Comparison of ENCODE assay signal across 15 cellular contexts in genomic region chr3:12756635-12757034, GRCh38. TPM values are rescaled to one million over a fixed set of nuclear protein-coding genes. Genes with fewer than 3 reads are reported as not detected.
DNase-seq lines count a peak whose midpoint lies in the region; ATAC-seq, FAIRE-seq and TF ChIP-seq lines count a peak whose summit lies in the region.
"Had no signal": no experiment of that assay in that cellular context is flagged by ENCODE, and none has a peak within 500 bp of the region (broad histone marks: within the 10 kb centered on the region; RNA-seq: fewer than 3 reads in every experiment).

No MANE protein-coding gene starts in this region.

- peaks cover 56% of the 10 kb centered on the region for H3K36me3 ChIP-seq in RWPE2 (ENCODE audit: low read depth)
- peaks cover 2% of the 10 kb centered on the region for H3K36me3 ChIP-seq in bronchial epithelial cell (ENCODE audit: control insufficient read depth, insufficient read depth, low read length)
- H3K36me3 ChIP-seq: BLaER1 had no signal

- peak overlapping the region; percentile 49 for H3K4me3 Mint-ChIP-seq in type B pancreatic cell
- H3K4me3 Mint-ChIP-seq: CD8-positive, alpha-beta memory T cell; HFFc6 had no signal

- no peaks in the 10 kb centered on the region for H3K9me3 Mint-ChIP-seq in type B pancreatic cell
- H3K9me3 Mint-ChIP-seq: HFFc6 had no signal

- H3K4me3 ChIP-seq in RWPE2 (ENCODE audit: severe bottlenecking), result peak overlapping the region; percentile 35
- H3K4me3 ChIP-seq in bronchial epithelial cell (ENCODE audit: low read depth, low read length), result peak overlapping the region; percentile 3
- H3K4me3 ChIP-seq: A549, BLaER1 had no signal

- ATAC-seq in RWPE2 (ENCODE audit: low read depth), result no peak
- no peak for ATAC-seq in foreskin keratinocyte
- ATAC-seq: A549 had no signal

- H3K27ac ChIP-seq in RWPE2 (ENCODE audit: poor library complexity, severe bottlenecking) (peak overlapping the region; percentile 97), foreskin keratinocyte (peak overlapping the region; percentile 56)
- H3K27ac ChIP-seq: A549, BLaER1 had no signal

- peaks cover 25% of the 10 kb centered on the region for H3K4me1 Mint-ChIP-seq in type B pancreatic cell (ENCODE audit: unreplicated experiment)

- no peak for FAIRE-seq in bronchial epithelial cell (lab: Jason Lieb, UNC)
- FAIRE-seq: A549 had no signal

- H3K27ac Mint-ChIP-seq in type B pancreatic cell, result no peak overlapping the region
- H3K27ac Mint-ChIP-seq: CD8-positive, alpha-beta memory T cell; HFFc6 had no signal

- no peaks in the 10 kb centered on the region for H3K27me3 Mint-ChIP-seq in type B pancreatic cell

- TF ChIP-seq CTCF in RWPE2 (IDR thresholded peaks at IDR 0.05; ENCODE audit: poor library complexity, severe bottlenecking), result no peak
- no peak for TF ChIP-seq CTCF in bronchial epithelial cell (IDR thresholded peaks at IDR 0.05; ENCODE audit: insufficient read depth, low read length, severe bottlenecking)
- no peak for TF ChIP-seq CTCF in foreskin keratinocyte (conservative IDR thresholded peaks at IDR 0.05)
- no peak for TF ChIP-seq CTCF in type B pancreatic cell (conservative IDR thresholded peaks at IDR 0.05)

- H3K36me3 Mint-ChIP-seq in type B pancreatic cell, result no peaks in the 10 kb centered on the region
- H3K36me3 Mint-ChIP-seq: CD8-positive, alpha-beta memory T cell had no signal

- DNase-seq in RWPE2 (ENCODE audit: low spot score), result no peak
- DNase-seq in bronchial epithelial cell (ENCODE audit: low read depth), result no peak
- DNase-seq in foreskin keratinocyte, result no peak
- DNase-seq in type B pancreatic cell (ENCODE audit: extremely low spot score, unreplicated experiment), result no peak
- no peak for DNase-seq in AG08396 (ENCODE audit: low spot score)
- DNase-seq in NCI-H82 treated with DMSO at 0.1 percent for 48 hours (lab: John Stamatoyannopoulos, UW; ENCODE audit: unreplicated experiment), result no peak
- DNase-seq in activated CD4-positive, alpha-beta T cell treated with anti-CD3 and anti-CD28 coated beads for 48 hours, result no peak
- DNase-seq: Caco-2; CD8-positive, alpha-beta memory T cell; DMS53; GF-D8; HCEC 1CT; HFFc6 had no signal

- H3K27me3 ChIP-seq in RWPE2 (ENCODE audit: insufficient read depth, poor library complexity, severe bottlenecking) (no peaks in the 10 kb centered on the region), bronchial epithelial cell (ENCODE audit: control insufficient read depth, insufficient read depth, low read length) (no peaks in the 10 kb centered on the region), foreskin keratinocyte (no peaks in the 10 kb centered on the region)
- H3K27me3 ChIP-seq: BLaER1 had no signal

- no peaks in the 10 kb centered on the region for H3K9me3 ChIP-seq in RWPE2 (ENCODE audit: severe bottlenecking)
- H3K9me3 ChIP-seq: A549, BLaER1, Caco-2 had no signal

- H3K4me1 ChIP-seq in RWPE2 (ENCODE audit: insufficient read depth, poor library complexity, severe bottlenecking), result peaks cover 61% of the 10 kb centered on the region
- peaks cover 53% of the 10 kb centered on the region for H3K4me1 ChIP-seq in foreskin keratinocyte

RNA-seq across cellular contexts. Expression of gene TMEM40, which starts 2.4 kb away (rescaled TPM):
- total RNA-seq in bronchial epithelial cell, result 19.0 and 43.8 TPM in 2 replicates
- 250 and 336 TPM in 2 replicates for total RNA-seq in foreskin keratinocyte
- 419 and 626 TPM in 2 replicates for polyA plus RNA-seq in foreskin keratinocyte
- total RNA-seq in type B pancreatic cell (ENCODE audit: low replicate concordance), result 16.3 and 51.3 TPM in 2 replicates
- total RNA-seq: CD8-positive, alpha-beta memory T cell had no signal
- polyA plus RNA-seq: CD8-positive, alpha-beta memory T cell had no signal

RNA-seq across cellular contexts. Expression of gene CAND2, which starts 39.8 kb away (rescaled TPM):
- total RNA-seq in bronchial epithelial cell (0.77 and 1.3 TPM in 2 replicates), foreskin keratinocyte (1.5 and 1.9 TPM in 2 replicates), type B pancreatic cell (ENCODE audit: low replicate concordance) (5.5 and 11.1 TPM in 2 replicates)
- polyA plus RNA-seq in foreskin keratinocyte, result 0.65 and 0.90 TPM in 2 replicates
- total RNA-seq: Caco-2 had no signal
